Comparison of ENCODE assay signal across 1 cellular context in the genomic region with DNA sequence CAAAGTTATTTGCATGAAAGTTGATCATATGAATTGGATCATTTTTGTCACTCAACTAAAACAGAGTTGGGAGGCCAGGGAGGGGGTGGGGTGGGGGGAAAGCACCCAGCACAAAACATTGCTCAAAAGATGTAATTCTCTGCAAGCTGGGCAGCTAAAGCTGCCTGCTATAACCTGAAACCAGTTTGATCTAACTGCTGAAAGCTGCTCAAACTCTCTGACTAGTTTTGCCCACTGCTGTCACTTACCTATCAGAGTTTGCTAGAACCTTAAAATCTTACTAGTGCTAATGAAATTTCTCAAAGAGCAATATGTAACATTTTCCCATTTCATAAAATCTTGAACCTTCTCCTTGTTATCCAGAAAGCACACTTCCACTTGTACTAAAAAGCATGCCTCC.
TF ChIP-seq lines count a peak whose summit lies in the region.

No MANE protein-coding gene starts in this region.

TF ChIP-seq in H1, 55 proteins besides CTCF, POLR2A, EP300 and RAD21 (continued from another document):
- TF ChIP-seq NANOG (IDR thresholded peaks at IDR 0.05; ENCODE audit: insufficient read depth, low read depth, low read length, poor library complexity, severe bottlenecking) = no peak
- TF ChIP-seq, protein P1, sequence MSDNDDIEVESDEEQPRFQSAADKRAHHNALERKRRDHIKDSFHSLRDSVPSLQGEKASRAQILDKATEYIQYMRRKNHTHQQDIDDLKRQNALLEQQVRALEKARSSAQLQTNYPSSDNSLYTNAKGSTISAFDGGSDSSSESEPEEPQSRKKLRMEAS (IDR thresholded peaks at IDR 0.05) = no peak
